24 cellular contexts compared by ENCODE assay signal in the genomic region with DNA sequence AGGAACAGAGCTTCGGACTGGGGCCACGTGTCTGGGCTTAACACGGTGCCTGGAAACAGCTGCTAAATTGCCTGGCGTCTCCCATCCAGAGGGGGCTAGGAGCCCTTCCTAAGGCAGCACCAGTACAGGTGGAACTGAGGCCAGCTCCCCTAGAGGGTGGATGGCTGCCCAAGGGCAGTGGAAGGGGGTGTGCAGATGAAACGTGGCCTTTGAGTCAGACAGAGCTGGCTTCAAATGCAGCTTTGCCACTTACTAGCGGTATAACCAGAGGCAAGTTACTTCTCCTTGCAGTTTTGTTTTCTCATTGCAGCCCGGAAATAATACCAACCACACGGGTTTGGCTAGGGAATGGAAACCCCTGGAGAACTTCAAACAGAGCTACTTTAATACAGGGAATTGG. TPM values are rescaled to one million over a fixed set of nuclear protein-coding genes. Genes with fewer than 3 reads are reported as not detected.
DNase-seq lines count a peak whose midpoint lies in the region; TF ChIP-seq lines count a peak whose summit lies in the region.
"Had no signal": no experiment of that assay in that cellular context is flagged by ENCODE, and none has a peak within 500 bp of the region (broad histone marks: within the 10 kb centered on the region; RNA-seq: fewer than 3 reads in every experiment).

No MANE protein-coding gene starts in this region.

- in situ Hi-C loops in SK-MEL-5 (cut with HindIII; ENCODE audit: low pct_unique_long_range_greater_than_20kb, low sequenced_read_pairs): no loop called here

- no peak for TF ChIP-seq CTCF in RWPE1 (conservative IDR thresholded peaks at IDR 0.05; ENCODE audit: low read depth)

- POLR2A ChIA-PET in RWPE1 (lab: Yijun Ruan, JAX; ENCODE audit: low non-redundant PET): no interaction called here

- DNase-seq in SIG-M5 treated with dmso at 0.1 percent for 504 hours (lab: John Stamatoyannopoulos, UW; ENCODE audit: unreplicated experiment): peak; percentile 63
- DNase-seq in SIG-M5 (lab: John Stamatoyannopoulos, UW): no peak
- peak; percentile 23 for DNase-seq in SK-MEL-5 (ENCODE audit: low read depth, low spot score)
- peak; percentile 19 for DNase-seq in left kidney (ENCODE audit: low read depth, low spot score)
- DNase-seq in stromal cell of bone marrow (ENCODE audit: low read depth): peak; percentile 10
- DNase-seq in RWPE1 (ENCODE audit: low spot score): no peak
- no peak for DNase-seq in stimulated activated CD4-positive, alpha-beta T cell treated with anti-CD3 and anti-CD28 coated beads, Interleukin-15, amount 100 ng/mL, for 24 hours
- no peak for DNase-seq in COR-L47 (lab: John Stamatoyannopoulos, UW)
- DNase-seq: activated CD4-positive, alpha-beta T cell treated with anti-CD3 and anti-CD28 coated beads for 36 hours; activated T-cell treated with anti-CD3 and anti-CD28 coated beads, Interleukin-2, amount 50 U/mL, for 72 hours; AML-193; Calu3; effector memory CD4-positive, alpha-beta T cell; kidney glomerular epithelial cell; NCI-H774; stimulated activated CD4-positive, alpha-beta T cell treated with anti-CD3 and anti-CD28 coated beads, Interleukin-4, amount 100 ng/mL, for 4 hours; T1000; upper lobe of left lung had no signal

- H3K27ac ChIP-seq in RWPE1: no peak overlapping the region
- H3K27ac ChIP-seq: 22Rv1, esophagus muscularis mucosa, upper lobe of left lung had no signal

- CTCF ChIA-PET in RWPE1 (lab: Yijun Ruan, JAX): no interaction called here

RNA-seq across cellular contexts. Expression of a gene that starts 59.3 kb away (rescaled TPM):
- total RNA-seq in SK-MEL-5 (2014; rRNA removed; shearing (Covaris generic)): 0.19 and 0.24 TPM in 2 replicates
- polyA plus RNA-seq in SK-MEL-5 (2015; cell fraction: cytosol; rRNA removed): 0.57 and 0.90 TPM in 2 replicates
- 1.9 and 2.2 TPM in 2 replicates for polyA plus RNA-seq in SK-MEL-5 (2015; cell fraction: nucleus; rRNA removed)
- total RNA-seq: activated CD4-positive, alpha-beta T cell treated with anti-CD3 and anti-CD28 coated beads for 36 hours; activated CD8-positive, alpha-beta memory T cell treated with anti-CD3 and anti-CD28 coated beads for 36 hours; activated naive CD4-positive, alpha-beta T cell treated with anti-CD3 and anti-CD28 coated beads, Interleukin-2, amount 50 U/mL, for 72 hours; activated T-cell treated with anti-CD3 and anti-CD28 coated beads, Interleukin-2, amount 50 U/mL, for 72 hours; astrocyte; Calu3; pulmonary artery endothelial cell had no signal

Comparison
In these comparisons a context has a peak if more than half of its experiments do, and no peak if none do; other contexts are left out.
1. DNase-seq: peak in SIG-M5 treated with dmso at 0.1 percent for 504 hours (single experiment), SK-MEL-5 (single experiment), left kidney (single experiment) and stromal cell of bone marrow (single experiment); none in SIG-M5 (single experiment), RWPE1 (single experiment), stimulated activated CD4-positive, alpha-beta T cell treated with anti-CD3 and anti-CD28 coated beads, Interleukin-15, amount 100 ng/mL, for 24 hours (single experiment) and COR-L47 (single experiment).